Comparison of ENCODE assay signal across 33 cellular contexts in genomic region chr5:90220554-90220953, GRCh38.
"Had no signal": no experiment of that assay in that cellular context is flagged by ENCODE, and none has a peak within 500 bp of the region (broad histone marks: within the 10 kb centered on the region; RNA-seq: fewer than 3 reads in every experiment).

No MANE protein-coding gene starts in this region.

- H3K36me3 Mint-ChIP-seq: activated CD8-positive, alpha-beta memory T cell treated with anti-CD3 and anti-CD28 coated beads, Interleukin-2, amount 10 ng/mL, durations not matched to agents 7 days and 5 days; activated naive CD4-positive, alpha-beta T cell treated with anti-CD3 and anti-CD28 coated beads, Interleukin-2, amount 50 U/mL, for 24 hours; activated naive CD8-positive, alpha-beta T cell treated with anti-CD3 and anti-CD28 coated beads for 36 hours; brain had no signal

- DNase-seq: activated B cell treated with CpG ODN at 0.5 μM for 24 hours; activated CD4-positive, alpha-beta T cell treated with anti-CD3 and anti-CD28 coated beads for 48 hours; activated CD4-positive, alpha-beta T cell treated with anti-CD3 and anti-CD28 coated beads, Interleukin-2, amount 50 U/mL, for 1 hour; activated CD4-positive, alpha-beta T cell treated with anti-CD3 and anti-CD28 coated beads, Interleukin-2, amount 50 U/mL, for 48 hours; activated CD8-positive, alpha-beta memory T cell treated with anti-CD3 and anti-CD28 coated beads, Interleukin-2, amount 10 ng/mL, durations not matched to agents 7 days and 5 days; activated CD8-positive, alpha-beta memory T cell treated with anti-CD3 and anti-CD28 coated beads, Interleukin-2, amount 50 U/mL, for 4 hours; activated CD8-positive, alpha-beta T cell treated with anti-CD3 and anti-CD28 coated beads, Interleukin-2, amount 10 ng/mL, durations not matched to agents 7 days and 5 days; activated effector memory CD4-positive, alpha-beta T cell treated with anti-CD3 and anti-CD28 coated beads, Interleukin-2, amount 50 U/mL, for 16 hours; activated naive CD4-positive, alpha-beta T cell treated with anti-CD3 and anti-CD28 coated beads for 36 hours; activated naive CD8-positive, alpha-beta T cell treated with anti-CD3 and anti-CD28 coated beads for 36 hours; activated naive CD8-positive, alpha-beta T cell treated with anti-CD3 and anti-CD28 coated beads, Interleukin-2, amount 50 U/mL, for 24 hours; activated T-cell treated with anti-CD3 and anti-CD28 coated beads, Interleukin-2, amount 50 U/mL, for 1 hour; activated T-cell treated with anti-CD3 and anti-CD28 coated beads, Interleukin-2, amount 50 U/mL, for 48 hours; adrenal gland; amygdala; aorta; cortex of kidney; dermis blood vessel endothelial cell; effector CD8-positive, alpha-beta T cell; foreskin fibroblast; head of caudate nucleus; hippocampal formation; T-helper 17 cell; T1000; WERI-Rb-1 had no signal

- H3K27me3 ChIP-seq: adrenal gland had no signal

- H3K4me3 ChIP-seq: adrenal gland had no signal

- H3K27me3 Mint-ChIP-seq: activated CD8-positive, alpha-beta memory T cell treated with anti-CD3 and anti-CD28 coated beads, Interleukin-2, amount 10 ng/mL, durations not matched to agents 7 days and 5 days; activated naive CD4-positive, alpha-beta T cell treated with anti-CD3 and anti-CD28 coated beads, Interleukin-2, amount 50 U/mL, for 24 hours; activated naive CD8-positive, alpha-beta T cell treated with anti-CD3 and anti-CD28 coated beads for 36 hours; activated naive CD8-positive, alpha-beta T cell treated with anti-CD3 and anti-CD28 coated beads, Interleukin-2, amount 50 U/mL, for 24 hours; brain; central memory CD8-positive, alpha-beta T cell; T-helper 17 cell had no signal

- H3K27ac ChIP-seq: adrenal gland, WERI-Rb-1 had no signal

- H3K4me1 Mint-ChIP-seq: activated B cell treated with CpG ODN at 0.5 μM for 24 hours; activated CD8-positive, alpha-beta memory T cell treated with anti-CD3 and anti-CD28 coated beads, Interleukin-2, amount 10 ng/mL, durations not matched to agents 7 days and 5 days; activated naive CD4-positive, alpha-beta T cell treated with anti-CD3 and anti-CD28 coated beads, Interleukin-2, amount 50 U/mL, for 24 hours; activated naive CD8-positive, alpha-beta T cell treated with anti-CD3 and anti-CD28 coated beads for 36 hours; activated naive CD8-positive, alpha-beta T cell treated with anti-CD3 and anti-CD28 coated beads, Interleukin-2, amount 50 U/mL, for 24 hours; brain; central memory CD8-positive, alpha-beta T cell; T-helper 17 cell had no signal

- H3K36me3 ChIP-seq: adrenal gland, WERI-Rb-1 had no signal

- H3K27ac Mint-ChIP-seq: activated B cell treated with CpG ODN at 0.5 μM for 24 hours; activated CD8-positive, alpha-beta memory T cell treated with anti-CD3 and anti-CD28 coated beads, Interleukin-2, amount 10 ng/mL, durations not matched to agents 7 days and 5 days; activated CD8-positive, alpha-beta T cell treated with anti-CD3 and anti-CD28 coated beads, Interleukin-2, amount 10 ng/mL, durations not matched to agents 7 days and 5 days; activated naive CD4-positive, alpha-beta T cell treated with anti-CD3 and anti-CD28 coated beads for 36 hours; activated naive CD4-positive, alpha-beta T cell treated with anti-CD3 and anti-CD28 coated beads, Interleukin-2, amount 50 U/mL, for 24 hours; activated naive CD8-positive, alpha-beta T cell treated with anti-CD3 and anti-CD28 coated beads for 36 hours; activated naive CD8-positive, alpha-beta T cell treated with anti-CD3 and anti-CD28 coated beads, Interleukin-2, amount 50 U/mL, for 24 hours; activated T-helper 1 cell treated with anti-CD3 and anti-CD28 coated beads, Interleukin-12 subunit alpha, Interleukin-12 subunit beta, Interleukin-2, Interleukin-4 antibody, amounts not matched to agents 30 ng/mL and 10 ng/mL and 1 ng/mL, durations not matched to agents 14 hours and 24 hours and 36 hours; activated T-helper 2 cell treated with anti-CD3 and anti-CD28 coated beads, Interferon-gamma antibody, Interleukin-2, Interleukin-4, amounts not matched to agents 10 μg/mL and 5 μg/mL and 100 μg/mL, durations not matched to agents 14 hours and 24 hours and 36 hours; brain; T-helper 17 cell; T-helper 2 cell treated with Interferon-gamma antibody and Interleukin-4, amounts not matched to agents 5 μg/mL and 100 μg/mL, for 36 hours had no signal

- H3K9me3 Mint-ChIP-seq: activated naive CD4-positive, alpha-beta T cell treated with anti-CD3 and anti-CD28 coated beads for 36 hours; activated naive CD4-positive, alpha-beta T cell treated with anti-CD3 and anti-CD28 coated beads, Interleukin-2, amount 50 U/mL, for 24 hours; activated naive CD8-positive, alpha-beta T cell treated with anti-CD3 and anti-CD28 coated beads for 36 hours; activated naive CD8-positive, alpha-beta T cell treated with anti-CD3 and anti-CD28 coated beads, Interleukin-2, amount 50 U/mL, for 24 hours; activated T-helper 1 cell treated with anti-CD3 and anti-CD28 coated beads, Interleukin-12 subunit alpha, Interleukin-12 subunit beta, Interleukin-2, Interleukin-4 antibody, amounts not matched to agents 30 ng/mL and 10 ng/mL and 1 ng/mL, durations not matched to agents 14 hours and 24 hours and 36 hours; activated T-helper 2 cell treated with anti-CD3 and anti-CD28 coated beads, Interferon-gamma antibody, Interleukin-2, Interleukin-4, amounts not matched to agents 10 μg/mL and 5 μg/mL and 100 μg/mL, durations not matched to agents 14 hours and 24 hours and 36 hours; central memory CD8-positive, alpha-beta T cell; T-helper 2 cell treated with Interferon-gamma antibody and Interleukin-4, amounts not matched to agents 5 μg/mL and 100 μg/mL, for 36 hours had no signal

- ATAC-seq: activated CD4-positive, CD25-positive, alpha-beta regulatory T cell treated with anti-CD3 and anti-CD28 coated beads, Interleukin-2, amount 50 U/mL, for 24 hours; activated CD8-positive, alpha-beta memory T cell treated with anti-CD3 and anti-CD28 coated beads, Interleukin-2, amount 10 ng/mL, durations not matched to agents 7 days and 5 days; activated CD8-positive, alpha-beta T cell treated with anti-CD3 and anti-CD28 coated beads, Interleukin-2, amount 10 ng/mL, durations not matched to agents 7 days and 5 days; activated naive CD8-positive, alpha-beta T cell treated with anti-CD3 and anti-CD28 coated beads, Interleukin-2, amount 50 U/mL, for 24 hours; esophagus mucosa; T-helper 17 cell had no signal

- H3K9me3 ChIP-seq: adrenal gland had no signal

- H3K4me3 Mint-ChIP-seq: activated B cell treated with CpG ODN at 0.5 μM for 24 hours; activated CD8-positive, alpha-beta memory T cell treated with anti-CD3 and anti-CD28 coated beads, Interleukin-2, amount 10 ng/mL, durations not matched to agents 7 days and 5 days; activated CD8-positive, alpha-beta T cell treated with anti-CD3 and anti-CD28 coated beads, Interleukin-2, amount 10 ng/mL, durations not matched to agents 7 days and 5 days; activated naive CD4-positive, alpha-beta T cell treated with anti-CD3 and anti-CD28 coated beads for 36 hours; activated naive CD4-positive, alpha-beta T cell treated with anti-CD3 and anti-CD28 coated beads, Interleukin-2, amount 50 U/mL, for 24 hours; activated naive CD8-positive, alpha-beta T cell treated with anti-CD3 and anti-CD28 coated beads for 36 hours; activated naive CD8-positive, alpha-beta T cell treated with anti-CD3 and anti-CD28 coated beads, Interleukin-2, amount 50 U/mL, for 24 hours; activated T-helper 1 cell treated with anti-CD3 and anti-CD28 coated beads, Interleukin-12 subunit alpha, Interleukin-12 subunit beta, Interleukin-2, Interleukin-4 antibody, amounts not matched to agents 30 ng/mL and 10 ng/mL and 1 ng/mL, durations not matched to agents 14 hours and 24 hours and 36 hours; brain; central memory CD8-positive, alpha-beta T cell; T-helper 17 cell; T-helper 2 cell treated with Interferon-gamma antibody and Interleukin-4, amounts not matched to agents 5 μg/mL and 100 μg/mL, for 36 hours had no signal

- H3K4me1 ChIP-seq: adrenal gland had no signal
